In the genomic region with DNA sequence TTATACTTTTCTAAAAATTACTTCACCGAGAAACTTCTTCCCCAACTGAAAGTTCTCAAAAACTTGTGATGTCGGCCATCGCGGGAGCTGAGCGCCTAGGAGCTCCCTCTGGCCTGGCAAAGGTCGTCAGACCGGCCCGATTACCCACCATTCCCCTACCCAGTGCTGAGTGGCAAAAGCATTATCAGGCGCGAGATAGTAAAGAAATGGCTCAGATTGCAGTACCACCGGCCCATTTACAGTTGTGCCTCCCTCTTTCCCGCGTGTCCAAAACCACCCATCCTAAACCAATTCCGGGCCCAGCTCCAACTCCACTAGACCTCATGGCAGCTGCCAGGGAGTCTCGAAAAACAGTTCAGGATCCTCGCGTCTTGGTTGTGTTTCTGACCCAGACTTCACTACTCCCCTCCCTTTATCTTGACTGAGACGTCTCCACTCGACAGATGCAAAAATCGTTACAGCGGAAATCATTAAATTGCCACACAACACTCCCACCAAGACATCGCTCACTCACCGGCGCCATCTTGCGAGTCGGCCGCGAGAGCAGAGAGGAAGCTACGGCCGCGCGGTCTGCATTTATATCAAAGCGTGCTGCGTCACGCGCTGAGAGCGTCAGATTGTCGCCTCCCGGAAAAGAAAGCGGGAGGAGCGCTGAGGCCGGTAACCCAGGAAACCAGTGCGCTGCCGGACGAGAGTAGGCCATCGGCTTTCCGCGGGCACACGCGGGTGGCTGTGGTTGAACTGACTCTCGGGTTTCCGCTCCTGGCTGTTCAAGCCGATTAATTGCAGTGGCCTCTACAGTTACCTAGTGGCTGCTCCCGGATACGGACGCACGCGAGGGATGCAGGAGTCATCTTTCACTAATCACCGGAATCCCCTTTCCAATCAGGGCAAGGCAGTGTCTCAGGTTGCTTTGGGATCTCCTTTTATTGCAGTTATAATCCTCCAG, we compare ENCODE assay signal across 8 cellular contexts. TPM values are rescaled to one million over a fixed set of nuclear protein-coding genes. Genes with fewer than 3 reads are reported as not detected.
DNase-seq lines count a peak whose midpoint lies in the region; ATAC-seq, FAIRE-seq and TF ChIP-seq lines count a peak whose summit lies in the region.

A gene (minus strand): TSS at position 551 of the 949 bp plus-strand sequence. CDS start 28 bp downstream, at position 523.

- peaks cover 21% of the 10 kb centered on the region for H3K4me1 Mint-ChIP-seq in activated T-cell treated with anti-CD3 and anti-CD28 coated beads, Interleukin-2, amount 50 U/mL, for 4 hours (ENCODE audit: low read depth)
- peaks cover 29% of the 10 kb centered on the region for H3K4me1 Mint-ChIP-seq in neural crest cell

- TF ChIP-seq CTCF in D721Med (IDR thresholded peaks at IDR 0.05; ENCODE audit: insufficient read depth, missing control alignments), result no peak
- no peak for TF ChIP-seq CTCF in fibroblast of pulmonary artery (IDR thresholded peaks at IDR 0.05; ENCODE audit: low read length, missing control alignments)
- TF ChIP-seq CTCF in neural crest cell (conservative IDR thresholded peaks at IDR 0.05), result peak; percentile 18
- no peak for TF ChIP-seq CTCF in subcutaneous adipose tissue (IDR thresholded peaks at IDR 0.05; ENCODE audit: low read depth)

- H3K4me3 Mint-ChIP-seq in activated T-cell treated with anti-CD3 and anti-CD28 coated beads, Interleukin-2, amount 50 U/mL, for 4 hours, result peak within 1 kb of the TSS; percentile 97
- peak within 1 kb of the TSS; percentile 95 for H3K4me3 Mint-ChIP-seq in neural crest cell

- peak within 1 kb of the TSS; percentile 99 for H3K27ac Mint-ChIP-seq in neural crest cell (ENCODE audit: unreplicated experiment)

- peak; percentile 96 for ATAC-seq in GM21737 (IDR thresholded peaks at IDR 0.05; ENCODE audit: unreplicated experiment)
- ATAC-seq in activated T-cell treated with anti-CD3 and anti-CD28 coated beads, Interleukin-2, amount 50 U/mL, for 4 hours, result peak; percentile 93 to 94

- H3K36me3 Mint-ChIP-seq in activated T-cell treated with anti-CD3 and anti-CD28 coated beads, Interleukin-2, amount 50 U/mL, for 4 hours (ENCODE audit: insufficient read depth), result peaks cover 39% of the 10 kb centered on the region
- H3K36me3 Mint-ChIP-seq in neural crest cell (ENCODE audit: low read depth), result peaks cover 22% of the 10 kb centered on the region

- DNase-seq in D721Med (ENCODE audit: insufficient read length, low spot score) (peak; percentile 39), LHCN-M2 (ENCODE audit: low read depth) (peak; percentile 96), fibroblast of pulmonary artery (ENCODE audit: low read depth) (peak; percentile 97), neural crest cell (ENCODE audit: low read depth, low spot score) (peak; percentile 86), GF-D8 (lab: John Stamatoyannopoulos, UW) (no peak)
- peak; percentile 90 for DNase-seq in activated T-cell treated with anti-CD3 and anti-CD28 coated beads, Interleukin-2, amount 50 U/mL, for 4 hours

- peaks cover 5% of the 10 kb centered on the region for H3K9me3 Mint-ChIP-seq in activated T-cell treated with anti-CD3 and anti-CD28 coated beads, Interleukin-2, amount 50 U/mL, for 4 hours
- no peaks in the 10 kb centered on the region for H3K9me3 Mint-ChIP-seq in neural crest cell

- H3K4me3 ChIP-seq in fibroblast of pulmonary artery (replicated peaks; ENCODE audit: low read depth, low read length), result peak within 1 kb of the TSS; percentile 81

- FAIRE-seq in D721Med (lab: Jason Lieb, UNC), result no peak

- no peaks in the 10 kb centered on the region for H3K27me3 Mint-ChIP-seq in activated T-cell treated with anti-CD3 and anti-CD28 coated beads, Interleukin-2, amount 50 U/mL, for 4 hours (ENCODE audit: low read depth)
- no peaks in the 10 kb centered on the region for H3K27me3 Mint-ChIP-seq in neural crest cell (ENCODE audit: low read depth)

RNA-seq across cellular contexts. Expression of the gene that starts here (rescaled TPM):
- total RNA-seq in LHCN-M2 (2014; rRNA removed), result 585 and 621 TPM in 2 replicates
- 230 TPM for polyA plus RNA-seq in LHCN-M2 (2012)
- 100 to 1,000 TPM; 204 to 231 (median 209) TPM for total RNA-seq in activated T-cell treated with anti-CD3 and anti-CD28 coated beads, Interleukin-2, amount 50 U/mL, for 4 hours
- 89.6 and 89.7 TPM in 2 replicates for total RNA-seq in neural crest cell
- total RNA-seq in subcutaneous adipose tissue, result 100 to 1,000 TPM in 1 of 4 donors, 10 to 100 TPM in 3; 41.6 to 164 (median 63.9) TPM
